9 cellular contexts compared by ENCODE assay signal in genomic region chr2:207133862-207134519, GRCh38. TPM values are rescaled to one million over a fixed set of nuclear protein-coding genes. Genes with fewer than 3 reads are reported as not detected.
DNase-seq lines count a peak whose midpoint lies in the region; ATAC-seq and TF ChIP-seq lines count a peak whose summit lies in the region.
"Had no signal": no experiment of that assay in that cellular context is flagged by ENCODE, and none has a peak within 500 bp of the region (broad histone marks: within the 10 kb centered on the region; RNA-seq: fewer than 3 reads in every experiment).

No MANE protein-coding gene starts in this region.

- TF ChIP-seq CTCF in endothelial cell (IDR thresholded peaks at IDR 0.05; ENCODE audit: unreplicated experiment), result no peak

- H3K27ac ChIP-seq in naive thymus-derived CD4-positive, alpha-beta T cell (ENCODE audit: low read depth, low read length), result no peak overlapping the region

- H3K9me3 Mint-ChIP-seq in endothelial cell (ENCODE audit: unreplicated experiment), result no peaks in the 10 kb centered on the region
- peaks cover 0 to 4% (median 0%) of the 10 kb centered on the region in 11 donors for H3K9me3 Mint-ChIP-seq in naive thymus-derived CD4-positive, alpha-beta T cell

- peak; percentile 93 for DNase-seq in DMS 273 (lab: John Stamatoyannopoulos, UW; ENCODE audit: unreplicated experiment)
- DNase-seq in NCI-H446 (lab: John Stamatoyannopoulos, UW), result peak; percentile 83 to 91
- no peak for DNase-seq in endothelial cell (ENCODE audit: low spot score)
- no peak for DNase-seq in naive thymus-derived CD4-positive, alpha-beta T cell
- DNase-seq in NOMO-1 treated with DMSO at 0.1 percent for 48 hours (lab: John Stamatoyannopoulos, UW; ENCODE audit: unreplicated experiment), result no peak
- no peak for DNase-seq in SKM-1 (lab: John Stamatoyannopoulos, UW; ENCODE audit: unreplicated experiment)

- peak overlapping the region; percentile 75 for H3K4me3 Mint-ChIP-seq in endothelial cell (ENCODE audit: unreplicated experiment)
- peak overlapping the region in 6 of 10 donors; percentile 11 to 76 (median 66) for H3K4me3 Mint-ChIP-seq in naive thymus-derived CD4-positive, alpha-beta T cell
- H3K4me3 Mint-ChIP-seq: central memory CD8-positive, alpha-beta T cell had no signal

- H3K4me1 Mint-ChIP-seq in endothelial cell (ENCODE audit: unreplicated experiment), result peaks cover 87% of the 10 kb centered on the region
- peaks cover 48 to 99% (median 89%) of the 10 kb centered on the region in 7 donors for H3K4me1 Mint-ChIP-seq in naive thymus-derived CD4-positive, alpha-beta T cell
- H3K4me1 Mint-ChIP-seq: central memory CD8-positive, alpha-beta T cell had no signal

- no peak overlapping the region for H3K4me3 ChIP-seq in naive thymus-derived CD4-positive, alpha-beta T cell (ENCODE audit: low read length)

- no peaks in the 10 kb centered on the region for H3K36me3 ChIP-seq in naive thymus-derived CD4-positive, alpha-beta T cell (ENCODE audit: control insufficient read depth in 2 of 3, insufficient read depth in 3 of 3, low read length in 3 of 3)

- H3K27me3 Mint-ChIP-seq in endothelial cell (ENCODE audit: unreplicated experiment), result peaks cover 2% of the 10 kb centered on the region
- H3K27me3 Mint-ChIP-seq in naive thymus-derived CD4-positive, alpha-beta T cell, result no peaks in the 10 kb centered on the region
- H3K27me3 Mint-ChIP-seq: central memory CD8-positive, alpha-beta T cell had no signal

- CTCF ChIA-PET in naive thymus-derived CD4-positive, alpha-beta T cell (lab: Charles Lee), result interaction anchor here (0.9 to 1.7 kb wide), 2 partner anchors 31 to 339 kb away, joined by 3 to 6 read pairs; partner anchors contain the start of gene KLF7

- intact Hi-C loops in naive thymus-derived CD4-positive, alpha-beta T cell (cut with micrococcal nuclease), result loop anchor here (5.0 kb wide), 1 partner anchor 33 kb away; the partner anchor contains the start of gene KLF7 (in 2 of the 2)

- no peaks in the 10 kb centered on the region for H3K9me3 ChIP-seq in naive thymus-derived CD4-positive, alpha-beta T cell (ENCODE audit: control insufficient read depth in 2 of 3, low read length in 3 of 3)

- POLR2A ChIA-PET in naive thymus-derived CD4-positive, alpha-beta T cell (lab: Charles Lee), result interaction anchor here (0.7 to 7.6 kb wide), 3 partner anchors 8 to 394 kb away, joined by 3 to 50 read pairs (median 21); partner anchors contain the start of gene KLF7

- ATAC-seq in naive thymus-derived CD4-positive, alpha-beta T cell, result no peak
- ATAC-seq in HG03097 (IDR thresholded peaks at IDR 0.05; ENCODE audit: low FRiP score, unreplicated experiment) (no peak), GM21515 (IDR thresholded peaks at IDR 0.05; ENCODE audit: unreplicated experiment) (no peak)

- peaks cover 43% of the 10 kb centered on the region for H3K36me3 Mint-ChIP-seq in endothelial cell (ENCODE audit: low read depth, unreplicated experiment)
- peaks cover 5 to 61% (median 37%) of the 10 kb centered on the region in 5 donors for H3K36me3 Mint-ChIP-seq in naive thymus-derived CD4-positive, alpha-beta T cell

- H3K27me3 ChIP-seq in naive thymus-derived CD4-positive, alpha-beta T cell (ENCODE audit: control insufficient read depth in 2 of 2, insufficient read depth in 2 of 2, low read length in 2 of 2), result no peaks in the 10 kb centered on the region

- peak overlapping the region; percentile 90 for H3K27ac Mint-ChIP-seq in endothelial cell (ENCODE audit: unreplicated experiment)
- peak overlapping the region in 7 of 9 donors; percentile 17 to 96 (median 87) for H3K27ac Mint-ChIP-seq in naive thymus-derived CD4-positive, alpha-beta T cell

- peaks cover 0 to 37% of the 10 kb centered on the region in 2 donors for H3K4me1 ChIP-seq in naive thymus-derived CD4-positive, alpha-beta T cell (ENCODE audit: control insufficient read depth in 2 of 2, insufficient read depth in 2 of 2, low read length in 2 of 2)

RNA-seq across cellular contexts. Expression of gene KLF7, which starts 31.8 kb away (rescaled TPM):
- 120 TPM for total RNA-seq in endothelial cell (ENCODE audit: unreplicated experiment)
- total RNA-seq in naive thymus-derived CD4-positive, alpha-beta T cell, result 10 to 100 TPM; 25.4 to 93.3 (median 78.0) TPM
- 10 to 100 TPM; 18.7 to 23.1 TPM for polyA plus RNA-seq in naive thymus-derived CD4-positive, alpha-beta T cell

Comparison
In these comparisons a context has a peak if more than half of its experiments do, and no peak if none do; other contexts are left out.
1. DNase-seq: peak in DMS 273 (single experiment) and NCI-H446 (2 of 2); none in endothelial cell (single experiment), naive thymus-derived CD4-positive, alpha-beta T cell (0 of 9), NOMO-1 treated with DMSO at 0.1 percent for 48 hours (single experiment) and SKM-1 (single experiment).